Comparison of ENCODE assay signal across 9 cellular contexts in genomic region chr3:46442591-46443530, GRCh38. TPM values are rescaled to one million over a fixed set of nuclear protein-coding genes. Genes with fewer than 3 reads are reported as not detected.
DNase-seq lines count a peak whose midpoint lies in the region; ATAC-seq, FAIRE-seq and TF ChIP-seq lines count a peak whose summit lies in the region.
"Had no signal": no experiment of that assay in that cellular context is flagged by ENCODE, and none has a peak within 500 bp of the region (broad histone marks: within the 10 kb centered on the region; RNA-seq: fewer than 3 reads in every experiment).

No MANE protein-coding gene starts in this region.

- H3K4me3 ChIP-seq in PC-9 (no peak overlapping the region), epithelial cell of proximal tubule (ENCODE audit: low read depth, low read length) (no peak overlapping the region), spleen (no peak overlapping the region)

- H3K9me2 ChIP-seq in PC-9 (ENCODE audit: insufficient read depth): no peaks in the 10 kb centered on the region

- H3K36me3 ChIP-seq in PC-9 (ENCODE audit: low read depth) (no peaks in the 10 kb centered on the region), spleen (peaks cover 0 to 95% (median 5%) of the 10 kb centered on the region in 6 donors)

- no TSS peak for BruUV-seq in PC-9 (replicated peaks; lab: Mats Ljungman, UMichigan)

- peaks cover 21% of the 10 kb centered on the region for H3K4me1 Mint-ChIP-seq in activated T-cell treated with anti-CD3 and anti-CD28 coated beads, Interleukin-2, amount 50 U/mL, for 4 hours (ENCODE audit: low read depth)

- FAIRE-seq in H54 (lab: Jason Lieb, UNC): no peak

- no peaks in the 10 kb centered on the region for H3K79me2 ChIP-seq in PC-9 (ENCODE audit: low read depth)

- ATAC-seq in activated T-cell treated with anti-CD3 and anti-CD28 coated beads, Interleukin-2, amount 50 U/mL, for 4 hours: no peak

- peak; percentile 47 for DNase-seq in activated T-cell treated with anti-CD3 and anti-CD28 coated beads, Interleukin-2, amount 50 U/mL, for 4 hours
- no peak for DNase-seq in activated T-cell treated with anti-CD3 and anti-CD28 coated beads for 4 hours
- peak; percentile 46 to 60 for DNase-seq in PC-9
- DNase-seq in epithelial cell of proximal tubule (ENCODE audit: low read depth): no peak
- DNase-seq in spleen: no peak
- no peak for DNase-seq in NCI-H1105 treated with DMSO at 0.1 percent for 48 hours (lab: John Stamatoyannopoulos, UW)
- DNase-seq in pons (ENCODE audit: low spot score): no peak
- no peak for DNase-seq in H54 (ENCODE audit: insufficient read length, low spot score)

- no peaks in the 10 kb centered on the region for H3F3A ChIP-seq in PC-9 (ENCODE audit: insufficient read depth, low read depth)

- 68 to 86% (median 72%) methylated on average over 15 to 16 of the region's 16 CpGs for WGBS in spleen, 5 donors

- TF ChIP-seq POLR2A in spleen (IDR thresholded peaks at IDR 0.05) (no peak), H54 (IDR thresholded peaks at IDR 0.05; ENCODE audit: low read depth, low read length) (no peak)

- H3K36me3 Mint-ChIP-seq in activated T-cell treated with anti-CD3 and anti-CD28 coated beads, Interleukin-2, amount 50 U/mL, for 4 hours (ENCODE audit: insufficient read depth): no peaks in the 10 kb centered on the region

- H3K4me1 ChIP-seq in PC-9 (replicated peaks; ENCODE audit: insufficient read depth) (peaks cover 8% of the 10 kb centered on the region; the same call in 1 of the 2 replicates), spleen (peaks cover 0 to 39% (median 20%) of the 10 kb centered on the region in 6 donors)

- POLR2A ChIA-PET in PC-9 (lab: Charles Lee; ENCODE audit: unreplicated experiment): no interaction called here

- intact Hi-C loops in PC-9 (cut with micrococcal nuclease; ENCODE audit: unreplicated experiment): loop anchor here (2.0 to 5.0 kb wide), 5 partner anchors 64 to 506 kb away; partner anchors contain the start of gene CCR1
- intact Hi-C loops in spleen (cut with DNase I; ENCODE audit: low total_unique reads): no loop called here

- no peak overlapping the region for H3K27ac ChIP-seq in PC-9
- H3K27ac ChIP-seq in spleen: peak overlapping the region in 2 of 8 donors; percentile 14 to 36

- H3K4me3 Mint-ChIP-seq in activated T-cell treated with anti-CD3 and anti-CD28 coated beads, Interleukin-2, amount 50 U/mL, for 4 hours: no peak overlapping the region

- no peaks in the 10 kb centered on the region for H3K27me3 ChIP-seq in PC-9 (ENCODE audit: insufficient read depth, low read depth)
- no peaks in the 10 kb centered on the region for H3K27me3 ChIP-seq in spleen (replicated peaks in 1 of 7)

- TF ChIP-seq CTCF in PC-9 (conservative IDR thresholded peaks at IDR 0.05) (peak; percentile 77), epithelial cell of proximal tubule (conservative IDR thresholded peaks at IDR 0.05; ENCODE audit: low read depth, low read length) (peak; percentile 66), spleen (IDR thresholded peaks at IDR 0.05 in 8 of 11, conservative IDR thresholded peaks at IDR 0.05 in 3 of 11) (peak in 7 of 11 experiments; percentile 38 to 88 (median 64))

- H3K9me3 ChIP-seq in PC-9 (ENCODE audit: insufficient read depth, low read depth) (no peaks in the 10 kb centered on the region), spleen (no peaks in the 10 kb centered on the region)

- H3K4me2 ChIP-seq in PC-9: no peak overlapping the region

- H3K9me3 Mint-ChIP-seq in activated T-cell treated with anti-CD3 and anti-CD28 coated beads, Interleukin-2, amount 50 U/mL, for 4 hours: no peaks in the 10 kb centered on the region

- H2AFZ ChIP-seq in PC-9: no peak overlapping the region

- H3K27me3 Mint-ChIP-seq in activated T-cell treated with anti-CD3 and anti-CD28 coated beads, Interleukin-2, amount 50 U/mL, for 4 hours (ENCODE audit: low read depth): no peaks in the 10 kb centered on the region

- CTCF ChIA-PET in PC-9 (lab: Charles Lee): interaction anchor here (0.7 to 1.1 kb wide), 4 partner anchors 56 to 483 kb away, joined by 3 to 9 read pairs (median 4); no protein-coding TSS in a partner anchor

- H4K20me1 ChIP-seq in PC-9 (ENCODE audit: insufficient read depth): no peaks in the 10 kb centered on the region

RNA-seq across cellular contexts. Expression of gene LTF, which starts 21.8 kb away (rescaled TPM):
- not detected for total RNA-seq in activated T-cell treated with anti-CD3 and anti-CD28 coated beads, Interleukin-2, amount 50 U/mL, for 4 hours
- total RNA-seq in PC-9 (2021) (not detected in 2 replicates), epithelial cell of proximal tubule (not detected in 2 replicates), spleen (100 to 1,000 TPM in 3 of 7 donors, 10 to 100 TPM in 4; 48.2 to 598 (median 63.2) TPM)
- polyA plus RNA-seq in spleen: 10 to 100 TPM; 15.2 to 34.7 (median 16.7) TPM

RNA-seq across cellular contexts. Expression of gene CCRL2, which starts 35.8 kb away (rescaled TPM):
- total RNA-seq in activated T-cell treated with anti-CD3 and anti-CD28 coated beads, Interleukin-2, amount 50 U/mL, for 4 hours: 1 to 10 TPM in 1 of 3 donors, under 1 TPM in 2; 0.43 to 1.3 (median 0.76) TPM
- 1.2 TPM in 2 replicates for total RNA-seq in PC-9 (2021)
- total RNA-seq in epithelial cell of proximal tubule: not detected in 2 replicates
- 10 to 100 TPM in 6 of 7 donors, 1 to 10 TPM in 1; 9.9 to 21.7 (median 15.5) TPM for total RNA-seq in spleen
- 10 to 100 TPM in 1 of 3 donors, 1 to 10 TPM in 2; 4.8 to 12.0 (median 5.6) TPM for polyA plus RNA-seq in spleen

RNA-seq across cellular contexts. Expression of gene RTP3, which starts 54.9 kb away (rescaled TPM):
- not detected for total RNA-seq in activated T-cell treated with anti-CD3 and anti-CD28 coated beads, Interleukin-2, amount 50 U/mL, for 4 hours
- total RNA-seq in PC-9 (2021) (not detected in 2 replicates), epithelial cell of proximal tubule (not detected in 2 replicates), spleen (not detected)
- not detected for polyA plus RNA-seq in spleen
- total RNA-seq: lung microvascular endothelial cell had no signal

Comparison
In these comparisons a context has a peak if more than half of its experiments do, and no peak if none do; other contexts are left out.
1. DNase-seq: peak in activated T-cell treated with anti-CD3 and anti-CD28 coated beads, Interleukin-2, amount 50 U/mL, for 4 hours (single experiment) and PC-9 (2 of 2); none in activated T-cell treated with anti-CD3 and anti-CD28 coated beads for 4 hours (single experiment), epithelial cell of proximal tubule (single experiment), spleen (single experiment), NCI-H1105 treated with DMSO at 0.1 percent for 48 hours (single experiment), pons (single experiment) and H54 (single experiment).
2. RNA of gene LTF, which starts 21.8 kb away (total RNA-seq): 48.2 to 598 TPM in spleen; not detected in PC-9, not detected in activated T-cell treated with anti-CD3 and anti-CD28 coated beads, Interleukin-2, amount 50 U/mL, for 4 hours and not detected in epithelial cell of proximal tubule; every median in the first group is over 10 times any median in the second.
3. Peak in every context shown above with its lines, with median percentiles within 50 percentile points of each other: CTCF ChIP-seq.